In the genomic region with DNA sequence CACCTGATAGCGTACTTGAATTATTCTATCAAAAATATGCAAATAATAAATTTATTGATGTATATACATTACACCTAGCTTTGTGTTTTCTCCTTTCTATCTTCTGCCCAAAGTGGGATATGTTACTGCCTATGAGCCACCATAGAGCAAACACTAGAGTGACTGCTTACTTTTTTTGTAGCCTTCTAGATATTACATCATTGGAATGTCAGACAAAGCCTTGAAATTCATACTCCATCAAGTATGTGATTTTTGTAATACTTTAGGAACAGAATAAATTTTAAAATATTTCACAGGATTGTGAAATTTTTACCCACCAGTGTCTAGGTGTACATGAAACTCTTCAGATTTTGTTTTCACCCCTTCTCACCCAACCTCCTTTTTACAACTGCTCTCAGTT, we compare ENCODE assay signal across 14 cellular contexts.
"Had no signal": no experiment of that assay in that cellular context is flagged by ENCODE, and none has a peak within 500 bp of the region (broad histone marks: within the 10 kb centered on the region; RNA-seq: fewer than 3 reads in every experiment).

No MANE protein-coding gene starts in this region.

- DNase-seq: activated CD4-positive, alpha-beta T cell treated with anti-CD3 and anti-CD28 coated beads for 1 hour; activated CD4-positive, alpha-beta T cell treated with anti-CD3 and anti-CD28 coated beads, Interleukin-2, amount 50 U/mL, for 4 hours; amniotic stem cell; effector memory CD4-positive, alpha-beta T cell; hippocampal formation; mesenchymal stem cell; nucleus accumbens; right lobe of liver; stimulated activated CD4-positive, alpha-beta T cell treated with anti-CD3 and anti-CD28 coated beads, Interleukin-1b, Interleukin-23, amount 100 ng/mL, for 48 hours; stimulated activated naive CD8-positive, alpha-beta T cell treated with anti-CD3 and anti-CD28 coated beads, Interleukin-15, amount 100 ng/mL, for 72 hours; T-helper 1 cell; T1000 had no signal

- ATAC-seq: right lobe of liver; SK-N-SH treated with all-trans-retinoic acid at 6 μM for 48 hours; stimulated activated naive CD8-positive, alpha-beta T cell treated with anti-CD3 and anti-CD28 coated beads, Interleukin-15, amount 100 ng/mL, for 72 hours had no signal

- H3K4me1 ChIP-seq: prostate gland had no signal

- H3K36me3 ChIP-seq: prostate gland, right lobe of liver had no signal

- H3K27ac ChIP-seq: prostate gland, right lobe of liver had no signal

- H3K9me3 ChIP-seq: prostate gland, right lobe of liver had no signal

- H3K4me3 ChIP-seq: prostate gland, right lobe of liver had no signal

- H3K27me3 ChIP-seq: right lobe of liver had no signal
